ENCODE assay signal across 29 cellular contexts in the genomic region with DNA sequence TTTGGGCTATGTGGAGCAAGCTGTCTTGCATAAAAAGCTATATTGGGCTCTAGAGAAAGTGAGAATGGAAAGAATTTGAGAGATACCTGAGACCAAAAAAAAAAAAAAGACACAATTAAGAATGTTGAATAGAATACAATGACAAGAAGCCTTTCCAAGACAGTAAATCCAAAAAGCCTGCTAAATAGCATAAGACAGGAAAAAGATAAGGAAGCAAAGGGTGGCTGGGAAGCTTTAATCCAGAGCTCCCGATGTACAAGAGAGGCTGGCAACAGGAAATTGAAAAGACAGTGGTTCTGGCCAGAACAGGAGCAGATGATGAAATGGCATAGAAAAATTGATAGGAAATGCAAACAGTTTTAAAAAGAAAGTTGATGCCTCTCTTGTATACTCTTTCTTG.
"Had no signal": no experiment of that assay in that cellular context is flagged by ENCODE, and none has a peak within 500 bp of the region (broad histone marks: within the 10 kb centered on the region; RNA-seq: fewer than 3 reads in every experiment).

No MANE protein-coding gene starts in this region.

- H3K4me3 Mint-ChIP-seq: activated CD8-positive, alpha-beta memory T cell treated with anti-CD3 and anti-CD28 coated beads, Interleukin-2, amount 10 ng/mL, durations not matched to agents 7 days and 5 days; activated naive CD4-positive, alpha-beta T cell treated with anti-CD3 and anti-CD28 coated beads, Interleukin-2, amount 50 U/mL, for 24 hours; activated T-cell treated with anti-CD3 and anti-CD28 coated beads, Interleukin-2, amount 50 U/mL, for 24 hours; activated T-helper 1 cell treated with anti-CD3 and anti-CD28 coated beads, Interleukin-12 subunit alpha, Interleukin-12 subunit beta, Interleukin-2, Interleukin-4 antibody, amounts not matched to agents 30 ng/mL and 10 ng/mL and 1 ng/mL, durations not matched to agents 14 hours and 24 hours and 36 hours; T-helper 1 cell treated with Interleukin-12 subunit alpha and Interleukin-12 subunit beta and Interleukin-4 antibody, amounts not matched to agents 30 μg/mL and 1 μg/mL, for 36 hours; WTC11 had no signal

- H3K27me3 ChIP-seq: ascending aorta, body of pancreas, MG63 had no signal

- H3K27me3 Mint-ChIP-seq: activated CD8-positive, alpha-beta memory T cell treated with anti-CD3 and anti-CD28 coated beads, Interleukin-2, amount 10 ng/mL, durations not matched to agents 7 days and 5 days; activated naive CD4-positive, alpha-beta T cell treated with anti-CD3 and anti-CD28 coated beads, Interleukin-2, amount 50 U/mL, for 24 hours; activated T-cell treated with anti-CD3 and anti-CD28 coated beads, Interleukin-2, amount 50 U/mL, for 24 hours had no signal

- H3K9me3 Mint-ChIP-seq: activated naive CD4-positive, alpha-beta T cell treated with anti-CD3 and anti-CD28 coated beads, Interleukin-2, amount 50 U/mL, for 24 hours; activated T-cell treated with anti-CD3 and anti-CD28 coated beads, Interleukin-2, amount 50 U/mL, for 24 hours; activated T-helper 1 cell treated with anti-CD3 and anti-CD28 coated beads, Interleukin-12 subunit alpha, Interleukin-12 subunit beta, Interleukin-2, Interleukin-4 antibody, amounts not matched to agents 30 ng/mL and 10 ng/mL and 1 ng/mL, durations not matched to agents 14 hours and 24 hours and 36 hours; T-helper 1 cell treated with Interleukin-12 subunit alpha and Interleukin-12 subunit beta and Interleukin-4 antibody, amounts not matched to agents 30 μg/mL and 1 μg/mL, for 36 hours; WTC11 had no signal

- H3K4me1 Mint-ChIP-seq: activated CD8-positive, alpha-beta memory T cell treated with anti-CD3 and anti-CD28 coated beads, Interleukin-2, amount 10 ng/mL, durations not matched to agents 7 days and 5 days; activated naive CD4-positive, alpha-beta T cell treated with anti-CD3 and anti-CD28 coated beads, Interleukin-2, amount 50 U/mL, for 24 hours had no signal

- H3K36me3 ChIP-seq: ascending aorta, MG63 had no signal

- H3K4me1 ChIP-seq: ascending aorta, body of pancreas had no signal

- H3K9me3 ChIP-seq: ascending aorta, body of pancreas, MG63 had no signal

- H3K36me3 Mint-ChIP-seq: activated CD8-positive, alpha-beta memory T cell treated with anti-CD3 and anti-CD28 coated beads, Interleukin-2, amount 10 ng/mL, durations not matched to agents 7 days and 5 days; activated naive CD4-positive, alpha-beta T cell treated with anti-CD3 and anti-CD28 coated beads, Interleukin-2, amount 50 U/mL, for 24 hours; WTC11 had no signal

- FAIRE-seq: bronchial epithelial cell had no signal

- H3K27ac ChIP-seq: ascending aorta, body of pancreas, KMS-11 had no signal

- ATAC-seq: activated CD8-positive, alpha-beta memory T cell treated with anti-CD3 and anti-CD28 coated beads, Interleukin-2, amount 10 ng/mL, durations not matched to agents 7 days and 5 days; body of pancreas; Panc1; Right ventricle myocardium inferior; WTC11 had no signal

- H3K4me2 ChIP-seq: KMS-11 had no signal

- H3K27ac Mint-ChIP-seq: activated CD8-positive, alpha-beta memory T cell treated with anti-CD3 and anti-CD28 coated beads, Interleukin-2, amount 10 ng/mL, durations not matched to agents 7 days and 5 days; activated naive CD4-positive, alpha-beta T cell treated with anti-CD3 and anti-CD28 coated beads, Interleukin-2, amount 50 U/mL, for 24 hours; activated T-cell treated with anti-CD3 and anti-CD28 coated beads, Interleukin-2, amount 50 U/mL, for 24 hours; activated T-helper 1 cell treated with anti-CD3 and anti-CD28 coated beads, Interleukin-12 subunit alpha, Interleukin-12 subunit beta, Interleukin-2, Interleukin-4 antibody, amounts not matched to agents 30 ng/mL and 10 ng/mL and 1 ng/mL, durations not matched to agents 14 hours and 24 hours and 36 hours; T-helper 1 cell treated with Interleukin-12 subunit alpha and Interleukin-12 subunit beta and Interleukin-4 antibody, amounts not matched to agents 30 μg/mL and 1 μg/mL, for 36 hours; WTC11 had no signal

- H3K9ac ChIP-seq: KMS-11 had no signal

- H3K4me3 ChIP-seq: ascending aorta, body of pancreas, MG63 had no signal

- DNase-seq: activated CD4-positive, alpha-beta T cell treated with anti-CD3 and anti-CD28 coated beads for 48 hours; activated CD4-positive, alpha-beta T cell treated with anti-CD3 and anti-CD28 coated beads, Interleukin-2, amount 50 U/mL, for 48 hours; activated CD4-positive, CD25-positive, alpha-beta regulatory T cell treated with anti-CD3 and anti-CD28 coated beads, Interleukin-2, amount 50 U/mL, for 72 hours; activated CD8-positive, alpha-beta memory T cell treated with anti-CD3 and anti-CD28 coated beads, Interleukin-2, amount 10 ng/mL, durations not matched to agents 7 days and 5 days; activated effector memory CD4-positive, alpha-beta T cell treated with Interleukin-2 at 50 U/mL for 16 hours; activated naive CD4-positive, alpha-beta T cell; activated T-cell treated with anti-CD3 and anti-CD28 coated beads, Interleukin-2, amount 50 U/mL, for 24 hours; amniotic stem cell; body of pancreas; central memory CD4-positive, alpha-beta T cell; MG63; MV-4-11; NCI-H1092 treated with DMSO at 0.1 percent for 48 hours; NCI-H1417 treated with DMSO at 0.1 percent for 48 hours; NCI-H1694; NCI-H2029 treated with DMSO at 0.1 percent for 48 hours; NCI-H524; NCI-H774; OCI-M1; RPMI8226 had no signal
